Comparison of ENCODE assay signal across 8 cellular contexts in genomic region chr2:195543902-195544894, GRCh38.
DNase-seq lines count a peak whose midpoint lies in the region; ATAC-seq and TF ChIP-seq lines count a peak whose summit lies in the region.

No MANE protein-coding gene starts in this region.

- H3K36me3 ChIP-seq in aorta (ENCODE audit: control insufficient read depth in 1 of 2, insufficient read depth in 2 of 2, low read length in 1 of 2), result no peaks in the 10 kb centered on the region
- H3K36me3 ChIP-seq in effector memory CD4-positive, alpha-beta T cell (ENCODE audit: control insufficient read depth, insufficient read depth, low read length), result no peaks in the 10 kb centered on the region
- H3K36me3 ChIP-seq in esophagus squamous epithelium, result no peaks in the 10 kb centered on the region

- H3K9me3 Mint-ChIP-seq in stimulated activated naive CD8-positive, alpha-beta T cell treated with anti-CD3 and anti-CD28 coated beads, Interleukin-15, amount 100 ng/mL, for 72 hours, result peaks cover 14 to 22% of the 10 kb centered on the region in 2 donors

- H3K27ac Mint-ChIP-seq in stimulated activated naive CD8-positive, alpha-beta T cell treated with anti-CD3 and anti-CD28 coated beads, Interleukin-15, amount 100 ng/mL, for 72 hours, result peak overlapping the region; percentile 24 to 87

- CTCF ChIA-PET in AG04449 (lab: Yijun Ruan, JAX), result interaction anchor here (0.6 to 5.1 kb wide), 4 partner anchors 9 to 116 kb away, joined by 3 to 21 read pairs (median 5); no protein-coding TSS in a partner anchor

- H3K27me3 ChIP-seq in aorta (ENCODE audit: control insufficient read depth in 1 of 2, insufficient read depth in 2 of 2, low read length in 1 of 2), result no peaks in the 10 kb centered on the region
- no peaks in the 10 kb centered on the region for H3K27me3 ChIP-seq in effector memory CD4-positive, alpha-beta T cell (replicated peaks; ENCODE audit: control insufficient read depth, insufficient read depth, low read length, poor library complexity, severe bottlenecking)
- H3K27me3 ChIP-seq in esophagus squamous epithelium, result no peaks in the 10 kb centered on the region

- TF ChIP-seq CTCF in AG04449 (IDR thresholded peaks at IDR 0.05; ENCODE audit: insufficient read depth, low read length, missing control alignments) (no peak), esophagus squamous epithelium (IDR thresholded peaks at IDR 0.05) (no peak)

- H3K9me3 ChIP-seq in aorta (ENCODE audit: control insufficient read depth, low read length) (peaks cover 7% of the 10 kb centered on the region), esophagus squamous epithelium (peaks cover 0 to 11% (median 0%) of the 10 kb centered on the region in 3 donors)
- H3K9me3 ChIP-seq in effector memory CD4-positive, alpha-beta T cell (ENCODE audit: control insufficient read depth, low read length), result no peaks in the 10 kb centered on the region

- TF ChIP-seq POLR2A in esophagus squamous epithelium (IDR thresholded peaks at IDR 0.05), result no peak

- POLR2A ChIA-PET in AG04449 (lab: Yijun Ruan, JAX), result interaction anchor here (0.6 to 1.2 kb wide), 5 partner anchors 9 to 113 kb away, joined by 3 to 6 read pairs (median 4); partner anchors contain the start of gene SLC39A10

- 85 to 87% methylated on average over 11 of the region's 11 CpGs for WGBS in aorta, 2 donors
- 83 to 91% methylated on average over 11 of the region's 11 CpGs for WGBS in esophagus squamous epithelium, 2 donors

- peaks cover 53% of the 10 kb centered on the region for H3K4me1 Mint-ChIP-seq in stimulated activated naive CD8-positive, alpha-beta T cell treated with anti-CD3 and anti-CD28 coated beads, Interleukin-15, amount 100 ng/mL, for 72 hours

- DNase-seq in AG04449 (ENCODE audit: low read depth, low spot score) (peak; percentile 47), amniotic epithelial cell (ENCODE audit: low read depth) (peak; percentile 84), aorta (no peak), esophagus squamous epithelium (lab: John Stamatoyannopoulos, UW) (no peak)
- DNase-seq in stimulated activated naive CD8-positive, alpha-beta T cell treated with anti-CD3 and anti-CD28 coated beads, Interleukin-15, amount 100 ng/mL, for 72 hours, result no peak
- DNase-seq in effector memory CD4-positive, alpha-beta T cell, result no peak

- intact Hi-C loops in aorta (cut with DNase I), result no loop called here
- intact Hi-C loops in esophagus squamous epithelium (cut with DNase I), result no loop called here

- peak overlapping the region; percentile 44 to 54 for H3K4me3 Mint-ChIP-seq in stimulated activated naive CD8-positive, alpha-beta T cell treated with anti-CD3 and anti-CD28 coated beads, Interleukin-15, amount 100 ng/mL, for 72 hours

- H3K27me3 Mint-ChIP-seq in stimulated activated naive CD8-positive, alpha-beta T cell treated with anti-CD3 and anti-CD28 coated beads, Interleukin-15, amount 100 ng/mL, for 72 hours, result no peaks in the 10 kb centered on the region

- H3K27ac ChIP-seq in aorta (ENCODE audit: low read depth in 1 of 2, low read length in 2 of 2), result no peak overlapping the region
- no peak overlapping the region for H3K27ac ChIP-seq in effector memory CD4-positive, alpha-beta T cell (ENCODE audit: insufficient read depth, low read length, poor library complexity, severe bottlenecking)
- no peak overlapping the region for H3K27ac ChIP-seq in esophagus squamous epithelium

- H3K4me1 ChIP-seq in aorta (ENCODE audit: control insufficient read depth in 1 of 2, insufficient read depth in 2 of 2, low read length in 2 of 2) (no peaks in the 10 kb centered on the region), esophagus squamous epithelium (no peaks in the 10 kb centered on the region)
- peaks cover 12% of the 10 kb centered on the region for H3K4me1 ChIP-seq in effector memory CD4-positive, alpha-beta T cell (ENCODE audit: control insufficient read depth, insufficient read depth, low read length, poor library complexity, severe bottlenecking)

- peak; percentile 94 for ATAC-seq in GM19395 (IDR thresholded peaks at IDR 0.05; ENCODE audit: unreplicated experiment)
- peak; percentile 96 for ATAC-seq in HG03354 (IDR thresholded peaks at IDR 0.05; ENCODE audit: poor library complexity, severe bottlenecking, unreplicated experiment)
- peak; percentile 90 for ATAC-seq in stimulated activated naive CD8-positive, alpha-beta T cell treated with anti-CD3 and anti-CD28 coated beads, Interleukin-15, amount 100 ng/mL, for 72 hours
- no peak for ATAC-seq in aorta (ENCODE audit: low FRiP score)

- no peak overlapping the region for H3K4me3 ChIP-seq in AG04449 (ENCODE audit: low read depth, low read length)
- no peak overlapping the region for H3K4me3 ChIP-seq in aorta (ENCODE audit: low read length in 2 of 2)
- no peak overlapping the region for H3K4me3 ChIP-seq in effector memory CD4-positive, alpha-beta T cell (ENCODE audit: insufficient read depth, low read depth, low read length, poor library complexity, severe bottlenecking)
- H3K4me3 ChIP-seq in esophagus squamous epithelium, result no peak overlapping the region

Comparison
In these comparisons a context has a peak if more than half of its experiments do, and no peak if none do; other contexts are left out.
1. DNase-seq: peak in AG04449 (single experiment) and amniotic epithelial cell (single experiment); none in stimulated activated naive CD8-positive, alpha-beta T cell treated with anti-CD3 and anti-CD28 coated beads, Interleukin-15, amount 100 ng/mL, for 72 hours (0 of 2), aorta (0 of 2), effector memory CD4-positive, alpha-beta T cell (0 of 3) and esophagus squamous epithelium (single experiment).